34 cellular contexts compared by ENCODE assay signal in genomic region chr6:47383360-47383759, GRCh38.
"Had no signal": no experiment of that assay in that cellular context is flagged by ENCODE, and none has a peak within 500 bp of the region (broad histone marks: within the 10 kb centered on the region; RNA-seq: fewer than 3 reads in every experiment).

No MANE protein-coding gene starts in this region.

- DNase-seq: Karpas-422, Kasumi-1, MG63, MM.1S, MV-4-11, NCI-H1048, NCI-H1092, NCI-H1092 treated with DMSO at 0.1 percent for 48 hours, NCI-H1105, NCI-H1105 treated with DMSO at 0.1 percent for 48 hours, NCI-H1417, NCI-H1436, NCI-H1436 treated with DMSO at 0.1 percent for 48 hours, NCI-H146, NCI-H1694, NCI-H1694 treated with DMSO at 0.1 percent for 48 hours, NCI-H187, NCI-H187 treated with DMSO at 0.1 percent for 48 hours, NCI-H1930, NCI-H2029, NCI-H2029 treated with DMSO at 0.1 percent for 48 hours, NCI-H2081, NCI-H2081 treated with DMSO at 0.1 percent for 48 hours, NCI-H2107, NCI-H2171, NCI-H2171 treated with DMSO at 0.1 percent for 48 hours, NCI-H2227 treated with DMSO at 0.1 percent for 48 hours, NCI-H226, NCI-H345, NCI-H446, NCI-H446 treated with DMSO at 0.1 percent for 48 hours, NCI-H510A, NCI-H510A treated with DMSO at 0.1 percent for 48 hours, NCI-H524 had no signal

- H3K27me3 ChIP-seq: MG63 had no signal

- H3K36me3 ChIP-seq: MG63 had no signal

- H3K4me3 ChIP-seq: MG63 had no signal

- H3K9me3 ChIP-seq: MG63 had no signal
